Comparison of ENCODE assay signal across 10 cellular contexts in genomic region chr10:93198401-93199175, GRCh38.
A peak's percentile ranks its signal among the peaks of the same experiment; 100 is the strongest.
DNase-seq lines count a peak whose midpoint lies in the region; ATAC-seq, FAIRE-seq and TF ChIP-seq lines count a peak whose summit lies in the region.
"Had no signal": no experiment of that assay in that cellular context is flagged by ENCODE, and none has a peak within 500 bp of the region (broad histone marks: within the 10 kb centered on the region; RNA-seq: fewer than 3 reads in every experiment).

No MANE protein-coding gene starts in this region.

- H2BK5ac ChIP-seq in H1 (ENCODE audit: low read depth, low read length): no peak overlapping the region

- H3K9me3 ChIP-seq in H1 (ENCODE audit: insufficient read depth in 2 of 2, low read depth in 1 of 2, low read length in 1 of 2): no peaks in the 10 kb centered on the region

- POLR2A ChIA-PET in H1 (lab: Charles Lee; ENCODE audit: partially characterized antibody) (interaction anchor here (0.9 to 1.1 kb wide), 2 partner anchors 23 to 71 kb away, joined by 3 read pairs; no protein-coding TSS in a partner anchor), RWPE1 (lab: Yijun Ruan, JAX; ENCODE audit: low non-redundant PET) (interaction anchor here (0.5 kb wide), 1 partner anchor 368 kb away, joined by 3 read pairs; no protein-coding TSS in a partner anchor)

- H2AK5ac ChIP-seq in H1 (ENCODE audit: low read depth, low read length): no peak overlapping the region

- H3K56ac ChIP-seq in H1 (replicated peaks; ENCODE audit: insufficient read length, low read depth, low read length): no peak overlapping the region

- no peak overlapping the region for H3K4ac ChIP-seq in H1 (replicated peaks; ENCODE audit: insufficient read length, low read depth, low read length)

- CTCF ChIA-PET in H1 (lab: Charles Lee; ENCODE audit: partially characterized antibody): interaction anchor here (1.0 to 1.5 kb wide), 3 partner anchors 8 to 133 kb away, joined by 3 to 5 read pairs (median 3); no protein-coding TSS in a partner anchor
- CTCF ChIA-PET in RWPE1 (lab: Yijun Ruan, JAX): no interaction called here

- peaks cover 19% of the 10 kb centered on the region for H3K27me3 Mint-ChIP-seq in stimulated activated naive CD8-positive, alpha-beta T cell treated with anti-CD3 and anti-CD28 coated beads, Interleukin-15, amount 100 ng/mL, for 72 hours
- H3K27me3 Mint-ChIP-seq in mesothelial cell of epicardium (ENCODE audit: low read depth): no peaks in the 10 kb centered on the region

- TF ChIP-seq POLR2A in H1 (IDR thresholded peaks at IDR 0.05; ENCODE audit: control extremely low read depth in 1 of 2, low read depth in 2 of 2, low read length in 2 of 2): no peak

- no peak for DNase-seq in stimulated activated naive CD8-positive, alpha-beta T cell treated with anti-CD3 and anti-CD28 coated beads, Interleukin-15, amount 100 ng/mL, for 72 hours
- no peak for DNase-seq in stimulated activated naive CD8-positive, alpha-beta T cell treated with anti-CD3 and anti-CD28 coated beads, Interleukin-15, Interleukin-2, amounts not matched to agents 100 U/mL and 50 U/mL, for 24 hours
- DNase-seq in H1 (ENCODE audit: low read depth in 1 of 2, low spot score in 2 of 2) (no peak), mesothelial cell of epicardium (ENCODE audit: low spot score in 2 of 2, unreplicated experiment in 2 of 2) (no peak), pons (ENCODE audit: low spot score) (no peak), RWPE1 (ENCODE audit: low spot score) (no peak), GM19240 (ENCODE audit: insufficient read length, low spot score) (no peak)
- DNase-seq: effector memory CD4-positive, alpha-beta T cell had no signal

- no peak overlapping the region for H4K5ac ChIP-seq in H1 (ENCODE audit: insufficient read length, low read depth, low read length)

- peaks cover 0 to 13% (median 9%) of the 10 kb centered on the region in 4 experiments; a peak in 6 of 7 replicates for H3K4me1 ChIP-seq in H1 (replicated peaks in 1 of 4; ENCODE audit: control insufficient read depth in 3 of 4, insufficient read depth in 4 of 4, low read length in 3 of 4)

- H3K27ac Mint-ChIP-seq in stimulated activated naive CD8-positive, alpha-beta T cell treated with anti-CD3 and anti-CD28 coated beads, Interleukin-15, amount 100 ng/mL, for 72 hours: no peak overlapping the region
- H3K27ac Mint-ChIP-seq in mesothelial cell of epicardium: peak overlapping the region; percentile 94

- H2BK20ac ChIP-seq in H1 (ENCODE audit: low read length): no peak overlapping the region

- no peak overlapping the region for H2AFZ ChIP-seq in H1 (ENCODE audit: low read length)

- H3K23ac ChIP-seq in H1 (ENCODE audit: insufficient read length): no peak overlapping the region

- H3K9ac ChIP-seq in H1 (replicated peaks in 1 of 4; ENCODE audit: extremely low read depth in 1 of 4, low read depth in 3 of 4, low read length in 3 of 4): no peak overlapping the region

- no peak for ATAC-seq in stimulated activated naive CD8-positive, alpha-beta T cell treated with anti-CD3 and anti-CD28 coated beads, Interleukin-15, amount 100 ng/mL, for 72 hours
- ATAC-seq in stimulated activated naive CD8-positive, alpha-beta T cell treated with anti-CD3 and anti-CD28 coated beads, Interleukin-15, Interleukin-2, amounts not matched to agents 100 U/mL and 50 U/mL, for 24 hours: no peak
- ATAC-seq in HG02884 (IDR thresholded peaks at IDR 0.05; ENCODE audit: unreplicated experiment): no peak

- H2BK15ac ChIP-seq in H1 (ENCODE audit: low read length): no peak overlapping the region

- no peak overlapping the region for H3K27ac ChIP-seq in H1 (ENCODE audit: low read depth, low read length)
- no peak overlapping the region for H3K27ac ChIP-seq in RWPE1
- H3K27ac ChIP-seq: SK-N-MC had no signal

- H4K8ac ChIP-seq in H1 (ENCODE audit: extremely low read depth, insufficient read depth, low read length): no peak overlapping the region

- no peaks in the 10 kb centered on the region for H3K79me2 ChIP-seq in H1 (ENCODE audit: control insufficient read depth in 1 of 2, insufficient read depth in 2 of 2, low read length in 2 of 2)

- H3K4me3 ChIP-seq in H1 (ENCODE audit: extremely low read depth in 1 of 4, insufficient read depth in 2 of 4, low read depth in 3 of 4, low read length in 4 of 4): no peak overlapping the region
- H3K4me3 ChIP-seq: SK-N-MC had no signal

- no peaks in the 10 kb centered on the region for H4K20me1 ChIP-seq in H1 (replicated peaks in 1 of 2; ENCODE audit: control insufficient read depth in 1 of 2, insufficient read depth in 2 of 2, low read length in 2 of 2)

- no peaks in the 10 kb centered on the region for H3K23me2 ChIP-seq in H1 (ENCODE audit: low read depth, low read length)

- H3K9me3 Mint-ChIP-seq in stimulated activated naive CD8-positive, alpha-beta T cell treated with anti-CD3 and anti-CD28 coated beads, Interleukin-15, amount 100 ng/mL, for 72 hours: no peaks in the 10 kb centered on the region
- H3K9me3 Mint-ChIP-seq in mesothelial cell of epicardium: no peaks in the 10 kb centered on the region

- H3K36me3 Mint-ChIP-seq in mesothelial cell of epicardium: no peaks in the 10 kb centered on the region

- no peak overlapping the region for H3K18ac ChIP-seq in H1 (ENCODE audit: extremely low read depth, low read length)

- no peaks in the 10 kb centered on the region for H3K27me3 ChIP-seq in H1 (replicated peaks in 1 of 4; ENCODE audit: control insufficient read depth in 3 of 4, extremely low read depth in 1 of 4, insufficient read depth in 3 of 4, low read length in 3 of 4)

- no peaks in the 10 kb centered on the region for H3K36me3 ChIP-seq in H1 (ENCODE audit: control insufficient read depth in 2 of 4, insufficient read depth in 4 of 4, low read length in 3 of 4)

- 82% methylated on average over 9 of the region's 9 CpGs; no CpG with 5 or more reads in 1 of the 2 experiments for WGBS in H1 (ENCODE audit: extremely low coverage in 1 of 2, insufficient coverage in 1 of 2, insufficient read length in 1 of 2, insufficient replicate concordance in 2 of 2, low coverage in 1 of 2, low lambda C conversion rate in 2 of 2, missing lambda C conversion rate in 1 of 2), 2 experiments

- no peak overlapping the region for H2BK120ac ChIP-seq in H1 (replicated peaks; ENCODE audit: low read depth, low read length)

- H3K4me3 Mint-ChIP-seq in stimulated activated naive CD8-positive, alpha-beta T cell treated with anti-CD3 and anti-CD28 coated beads, Interleukin-15, amount 100 ng/mL, for 72 hours: peak overlapping the region; percentile 3 to 53
- peak overlapping the region; percentile 28 for H3K4me3 Mint-ChIP-seq in mesothelial cell of epicardium

- no peak for TF ChIP-seq RAD21 in H1 (IDR thresholded peaks at IDR 0.05 in 1 of 2, conservative IDR thresholded peaks at IDR 0.05 in 1 of 2; ENCODE audit: low read depth in 2 of 2, low read length in 2 of 2)

- H2BK12ac ChIP-seq in H1 (ENCODE audit: low read depth, low read length): no peak overlapping the region

- H3K79me1 ChIP-seq in H1 (ENCODE audit: low read depth, low read length): no peaks in the 10 kb centered on the region

- TF ChIP-seq EP300 in H1 (IDR thresholded peaks at IDR 0.05; ENCODE audit: borderline replicate concordance in 1 of 2, low read depth in 2 of 2, low read length in 2 of 2): no peak

- H4K91ac ChIP-seq in H1 (replicated peaks; ENCODE audit: insufficient read length, low read length): no peak overlapping the region

- peaks cover 10% of the 10 kb centered on the region for H3K4me1 Mint-ChIP-seq in stimulated activated naive CD8-positive, alpha-beta T cell treated with anti-CD3 and anti-CD28 coated beads, Interleukin-15, amount 100 ng/mL, for 72 hours
- peaks cover 40% of the 10 kb centered on the region for H3K4me1 Mint-ChIP-seq in mesothelial cell of epicardium

- no peak for FAIRE-seq in H1 (lab: Jason Lieb, UNC)

- H3K14ac ChIP-seq in H1 (ENCODE audit: insufficient read length): no peak overlapping the region

- no peak overlapping the region; a peak in 1 of 4 replicates for H3K4me2 ChIP-seq in H1 (ENCODE audit: insufficient read depth in 1 of 2, low read depth in 2 of 2, low read length in 2 of 2)

- TF ChIP-seq CTCF in H1 (IDR thresholded peaks at IDR 0.05; ENCODE audit: control extremely low read depth in 1 of 3, insufficient read depth in 1 of 3, low read depth in 1 of 3, low read length in 3 of 3) (no peak), mesothelial cell of epicardium (IDR thresholded peaks at IDR 0.05; ENCODE audit: unreplicated experiment) (no peak), RWPE1 (conservative IDR thresholded peaks at IDR 0.05; ENCODE audit: low read depth) (no peak)

TF ChIP-seq in H1, 55 proteins besides CTCF, POLR2A, EP300 and RAD21:
- TF ChIP-seq E2F6 (IDR thresholded peaks at IDR 0.05) (no peak), SP4 (IDR thresholded peaks at IDR 0.05; ENCODE audit: low read length) (no peak), HDAC2 (IDR thresholded peaks at IDR 0.05; ENCODE audit: borderline replicate concordance in 1 of 2, low read depth in 2 of 2, low read length in 2 of 2) (no peak), TBP (IDR thresholded peaks at IDR 0.05; ENCODE audit: low read depth, low read length) (no peak), CBX8 (IDR thresholded peaks at IDR 0.05; ENCODE audit: borderline replicate concordance, low read depth, low read length) (no peak), MAX (IDR thresholded peaks at IDR 0.05) (peak; percentile 33; the same call in 1 of the 2 replicates), SIRT6 (IDR thresholded peaks at IDR 0.05; ENCODE audit: low read length) (no peak)
